In genomic region chr19:47106819-47107200, GRCh38 we compare ENCODE assay signal across 10 cellular contexts. TPM values are rescaled to one million over a fixed set of nuclear protein-coding genes. Genes with fewer than 3 reads are reported as not detected.
A peak's percentile ranks its signal among the peaks of the same experiment; 100 is the strongest.
DNase-seq lines count a peak whose midpoint lies in the region; ATAC-seq and TF ChIP-seq lines count a peak whose summit lies in the region.
"Had no signal": no experiment of that assay in that cellular context is flagged by ENCODE, and none has a peak within 500 bp of the region (broad histone marks: within the 10 kb centered on the region; RNA-seq: fewer than 3 reads in every experiment).

No MANE protein-coding gene starts in this region.

- H3K4me1 ChIP-seq in A673 (ENCODE audit: insufficient read depth, low read length, poor library complexity, severe bottlenecking): peaks cover 30% of the 10 kb centered on the region
- peaks cover 34% of the 10 kb centered on the region for H3K4me1 ChIP-seq in Panc1 (ENCODE audit: control insufficient read depth, insufficient read depth, low read length)
- peaks cover 34% of the 10 kb centered on the region for H3K4me1 ChIP-seq in effector memory CD4-positive, alpha-beta T cell (ENCODE audit: control insufficient read depth, insufficient read depth, low read length, poor library complexity, severe bottlenecking)

- DNase-seq in A673 (ENCODE audit: low spot score): no peak
- no peak for DNase-seq in Panc1 (ENCODE audit: low read depth, low spot score)
- DNase-seq in effector memory CD4-positive, alpha-beta T cell: no peak
- DNase-seq in NCI-H226: no peak
- DNase-seq in GM20000 (ENCODE audit: low spot score): no peak
- DNase-seq: islet precursor cell, NCI-H1694 treated with DMSO at 0.1 percent for 48 hours had no signal

- CTCF ChIA-PET in A673 (lab: Charles Lee) (no interaction called here), Panc1 (lab: Charles Lee) (no interaction called here)

- no peaks in the 10 kb centered on the region for H3K27me3 ChIP-seq in A673 (replicated peaks; ENCODE audit: insufficient read depth, low read depth, low read length, poor library complexity)
- H3K27me3 ChIP-seq in Panc1 (ENCODE audit: control insufficient read depth, insufficient read depth, low read length): no peaks in the 10 kb centered on the region
- H3K27me3 ChIP-seq in effector memory CD4-positive, alpha-beta T cell (replicated peaks; ENCODE audit: control insufficient read depth, insufficient read depth, low read length, poor library complexity, severe bottlenecking): no peaks in the 10 kb centered on the region

- peak overlapping the region in 1 of 3 experiments; percentile 21 for H3K4me3 Mint-ChIP-seq in nephron

- in situ Hi-C loops in Panc1 (cut with HindIII; ENCODE audit: low pct_unique_long_range_greater_than_20kb, low sequenced_read_pairs): no loop called here

- H3K9me3 Mint-ChIP-seq in nephron: no peaks in the 10 kb centered on the region

- H3K27ac Mint-ChIP-seq in nephron: peak overlapping the region; percentile 99 to 100 (median 100)

- TF ChIP-seq CTCF in A673 (conservative IDR thresholded peaks at IDR 0.05; ENCODE audit: low read depth, low read length) (no peak), Panc1 (IDR thresholded peaks at IDR 0.05) (no peak), nephron (IDR thresholded peaks at IDR 0.05; ENCODE audit: unreplicated experiment in 3 of 3) (no peak), GM20000 (IDR thresholded peaks at IDR 0.05; ENCODE audit: extremely low read depth, missing control alignments) (no peak)

- intact Hi-C loops in A673 (cut with micrococcal nuclease; ENCODE audit: unreplicated experiment) (no loop called here), Panc1 (cut with micrococcal nuclease; ENCODE audit: unreplicated experiment) (no loop called here)

- ATAC-seq in Panc1 (no peak), GM18861 (IDR thresholded peaks at IDR 0.05; ENCODE audit: unreplicated experiment) (no peak), HG03039 (IDR thresholded peaks at IDR 0.05; ENCODE audit: unreplicated experiment) (no peak)

- H3K36me3 ChIP-seq in A673 (ENCODE audit: insufficient read depth, low read length, poor library complexity, severe bottlenecking) (peaks cover 24% of the 10 kb centered on the region), Panc1 (ENCODE audit: control insufficient read depth, insufficient read depth, low read length) (no peaks in the 10 kb centered on the region; the same call in 1 of the 2 replicates)
- no peaks in the 10 kb centered on the region for H3K36me3 ChIP-seq in effector memory CD4-positive, alpha-beta T cell (ENCODE audit: control insufficient read depth, insufficient read depth, low read length)

- peaks cover 60% of the 10 kb centered on the region for H3K4me1 Mint-ChIP-seq in nephron

- no peak overlapping the region for H3K4me3 ChIP-seq in A673 (ENCODE audit: low read depth, low read length, poor library complexity, severe bottlenecking)
- H3K4me3 ChIP-seq in Panc1 (ENCODE audit: low read depth in 2 of 2, low read length in 2 of 2): no peak overlapping the region
- H3K4me3 ChIP-seq in effector memory CD4-positive, alpha-beta T cell (ENCODE audit: insufficient read depth, low read depth, low read length, poor library complexity, severe bottlenecking): no peak overlapping the region

- peak overlapping the region; percentile 49 for H3K27ac ChIP-seq in A673 (ENCODE audit: low read depth, low read length, poor library complexity, severe bottlenecking)
- H3K27ac ChIP-seq in Panc1 (ENCODE audit: low read length): peak overlapping the region; percentile 98
- H3K27ac ChIP-seq in effector memory CD4-positive, alpha-beta T cell (ENCODE audit: insufficient read depth, low read length, poor library complexity, severe bottlenecking): peak overlapping the region; percentile 99

- H3K36me3 Mint-ChIP-seq in nephron (ENCODE audit: low read depth): peaks cover 12% of the 10 kb centered on the region

- POLR2A ChIA-PET in A673 (lab: Charles Lee; ENCODE audit: low non-redundant PET) (interaction anchor here (0.6 kb wide), 1 partner anchor 26 kb away, joined by 6 read pairs; no protein-coding TSS in a partner anchor), Panc1 (lab: Charles Lee) (interaction anchor here (0.6 kb wide), 1 partner anchor 277 kb away, joined by 4 read pairs; no protein-coding TSS in a partner anchor)

- BruUV-seq in A673 (replicated peaks; lab: Mats Ljungman, UMichigan): no TSS peak
- BruUV-seq in Panc1 (replicated peaks; lab: Mats Ljungman, UMichigan): no TSS peak

- H3K9me3 ChIP-seq in A673 (ENCODE audit: low read depth, low read length, poor library complexity, severe bottlenecking) (no peaks in the 10 kb centered on the region), Panc1 (ENCODE audit: control insufficient read depth, insufficient read depth, low read depth, low read length) (no peaks in the 10 kb centered on the region)
- H3K9me3 ChIP-seq in effector memory CD4-positive, alpha-beta T cell (ENCODE audit: control insufficient read depth, low read length): no peaks in the 10 kb centered on the region

- H3K27me3 Mint-ChIP-seq in nephron (ENCODE audit: low read depth): peaks cover 3% of the 10 kb centered on the region

RNA-seq across cellular contexts. Expression of gene ZC3H4, which starts 6.8 kb away (rescaled TPM):
- total RNA-seq in A673 (2021): 94.4 and 94.8 TPM in 2 replicates
- 42.7 TPM for total RNA-seq in Panc1 (2021; ENCODE audit: unreplicated experiment)
- polyA plus RNA-seq in Panc1 (2012; ENCODE audit: insufficient read length): 18.9 TPM

RNA-seq across cellular contexts. Expression of gene SAE1, which starts 23.8 kb away (rescaled TPM):
- 302 and 314 TPM in 2 replicates for total RNA-seq in A673 (2021)
- 140 TPM for total RNA-seq in Panc1 (2021; ENCODE audit: unreplicated experiment)
- 112 TPM for polyA plus RNA-seq in Panc1 (2012; ENCODE audit: insufficient read length)

RNA-seq across cellular contexts. Expression of gene TMEM160, which starts 58.4 kb away (rescaled TPM):
- total RNA-seq in A673 (2021) (30.1 and 41.8 TPM in 2 replicates), Panc1 (2021; ENCODE audit: unreplicated experiment) (41.8 TPM)
- polyA plus RNA-seq in Panc1 (2012; ENCODE audit: insufficient read length): 49.5 TPM

Comparison
In these comparisons a context has a peak if more than half of its experiments do, and no peak if none do; other contexts are left out.
1. H3K27ac ChIP-seq: peak in every context shown above with its lines; median percentile 99 in effector memory CD4-positive, alpha-beta T cell; 98 in Panc1; 49 in A673.